In the genomic region with DNA sequence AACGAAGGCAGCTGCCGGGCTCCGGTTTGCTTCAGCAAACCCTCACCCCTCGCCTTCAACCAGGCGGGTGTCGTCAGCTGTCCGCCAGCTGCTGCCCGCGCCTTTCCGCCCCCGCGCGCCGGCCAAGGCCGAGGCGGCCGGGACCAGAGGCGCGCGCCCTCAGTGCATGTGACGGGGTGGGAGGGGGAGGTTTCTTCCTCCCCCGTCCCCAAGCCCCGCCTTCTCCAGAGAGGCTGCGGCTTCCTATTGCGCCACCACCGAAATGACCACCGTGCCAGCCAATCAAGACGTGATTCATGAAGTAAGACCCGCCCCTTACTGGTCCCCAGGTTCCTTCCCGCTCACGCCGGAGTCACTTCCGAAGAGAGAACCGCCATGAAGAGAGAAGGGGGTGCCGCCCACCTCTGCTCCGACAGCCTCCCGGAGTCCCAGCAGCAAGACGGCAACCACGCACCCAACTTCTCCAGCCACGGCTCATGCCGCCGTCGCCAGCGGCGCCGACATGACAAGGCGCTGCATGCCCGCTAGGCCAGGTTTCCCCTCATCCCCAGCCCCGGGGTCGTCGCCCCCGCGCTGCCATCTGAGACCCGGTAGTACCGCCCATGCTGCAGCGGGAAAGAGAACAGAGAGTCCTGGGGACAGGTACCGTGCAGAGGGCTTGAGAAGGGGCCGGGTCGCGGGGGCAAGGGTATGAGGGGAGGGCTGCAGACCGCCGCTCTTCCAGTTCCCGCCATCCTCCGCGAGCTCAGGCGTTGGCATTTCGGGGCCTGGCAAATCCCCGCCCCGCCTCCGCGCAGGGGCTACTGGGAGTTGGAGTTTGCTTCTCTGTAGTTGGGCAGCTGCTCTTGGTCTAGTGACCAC, we compare ENCODE assay signal across 8 cellular contexts. TPM values are rescaled to one million over a fixed set of nuclear protein-coding genes. Genes with fewer than 3 reads are reported as not detected.
A peak's percentile ranks its signal among the peaks of the same experiment; 100 is the strongest.
DNase-seq lines count a peak whose midpoint lies in the region; ATAC-seq, FAIRE-seq and TF ChIP-seq lines count a peak whose summit lies in the region.

A gene with protein sequence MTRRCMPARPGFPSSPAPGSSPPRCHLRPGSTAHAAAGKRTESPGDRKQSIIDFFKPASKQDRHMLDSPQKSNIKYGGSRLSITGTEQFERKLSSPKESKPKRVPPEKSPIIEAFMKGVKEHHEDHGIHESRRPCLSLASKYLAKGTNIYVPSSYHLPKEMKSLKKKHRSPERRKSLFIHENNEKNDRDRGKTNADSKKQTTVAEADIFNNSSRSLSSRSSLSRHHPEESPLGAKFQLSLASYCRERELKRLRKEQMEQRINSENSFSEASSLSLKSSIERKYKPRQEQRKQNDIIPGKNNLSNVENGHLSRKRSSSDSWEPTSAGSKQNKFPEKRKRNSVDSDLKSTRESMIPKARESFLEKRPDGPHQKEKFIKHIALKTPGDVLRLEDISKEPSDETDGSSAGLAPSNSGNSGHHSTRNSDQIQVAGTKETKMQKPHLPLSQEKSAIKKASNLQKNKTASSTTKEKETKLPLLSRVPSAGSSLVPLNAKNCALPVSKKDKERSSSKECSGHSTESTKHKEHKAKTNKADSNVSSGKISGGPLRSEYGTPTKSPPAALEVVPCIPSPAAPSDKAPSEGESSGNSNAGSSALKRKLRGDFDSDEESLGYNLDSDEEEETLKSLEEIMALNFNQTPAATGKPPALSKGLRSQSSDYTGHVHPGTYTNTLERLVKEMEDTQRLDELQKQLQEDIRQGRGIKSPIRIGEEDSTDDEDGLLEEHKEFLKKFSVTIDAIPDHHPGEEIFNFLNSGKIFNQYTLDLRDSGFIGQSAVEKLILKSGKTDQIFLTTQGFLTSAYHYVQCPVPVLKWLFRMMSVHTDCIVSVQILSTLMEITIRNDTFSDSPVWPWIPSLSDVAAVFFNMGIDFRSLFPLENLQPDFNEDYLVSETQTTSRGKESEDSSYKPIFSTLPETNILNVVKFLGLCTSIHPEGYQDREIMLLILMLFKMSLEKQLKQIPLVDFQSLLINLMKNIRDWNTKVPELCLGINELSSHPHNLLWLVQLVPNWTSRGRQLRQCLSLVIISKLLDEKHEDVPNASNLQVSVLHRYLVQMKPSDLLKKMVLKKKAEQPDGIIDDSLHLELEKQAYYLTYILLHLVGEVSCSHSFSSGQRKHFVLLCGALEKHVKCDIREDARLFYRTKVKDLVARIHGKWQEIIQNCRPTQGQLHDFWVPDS (plus strand): TSS at position 355 of the 861 bp plus-strand sequence. CDS start 148 bp downstream, at position 503.

- H3K9me3 Mint-ChIP-seq in chondrocyte (ENCODE audit: low read depth) = no peaks in the 10 kb centered on the region

- H3K27ac ChIP-seq in kidney (ENCODE audit: low read depth in 2 of 2, low read length in 2 of 2) = peak within 1 kb of the TSS; percentile 93 to 97

- peak within 1 kb of the TSS; percentile 94 for H3K27ac Mint-ChIP-seq in chondrocyte (ENCODE audit: unreplicated experiment)

- H3K4me3 Mint-ChIP-seq in chondrocyte (ENCODE audit: unreplicated experiment) = peak within 1 kb of the TSS; percentile 98

- peak within 1 kb of the TSS; percentile 87 to 92 for H3K9ac ChIP-seq in kidney (ENCODE audit: low read length in 2 of 2)

- FAIRE-seq in kidney (lab: Jason Lieb, UNC) = peak; percentile 74

- TF ChIP-seq POLR2A in GM19193 (IDR thresholded peaks at IDR 0.05; ENCODE audit: extremely low read depth, insufficient read depth, insufficient read length) = peak; percentile 81

- peaks cover 46% of the 10 kb centered on the region for H3K4me1 Mint-ChIP-seq in chondrocyte (ENCODE audit: low read depth)

- no peaks in the 10 kb centered on the region for H3K27me3 Mint-ChIP-seq in chondrocyte (ENCODE audit: low read depth)

- ATAC-seq in HG03439 (IDR thresholded peaks at IDR 0.05; ENCODE audit: unreplicated experiment) = peak; percentile 94

- H3K9me3 ChIP-seq in kidney (ENCODE audit: control insufficient read depth in 1 of 2, low read length in 2 of 2) = no peaks in the 10 kb centered on the region

- H3K4me1 ChIP-seq in kidney (ENCODE audit: control insufficient read depth in 1 of 2, insufficient read depth in 1 of 2, low read depth in 1 of 2, low read length in 2 of 2) = peaks cover 8 to 17% of the 10 kb centered on the region in 2 donors

- H3K4me3 ChIP-seq in kidney (ENCODE audit: low read length in 2 of 2) = peak within 1 kb of the TSS; percentile 86 to 89

- peak; percentile 95 for DNase-seq in AML-193 (lab: John Stamatoyannopoulos, UW)
- peak; percentile 93 for DNase-seq in NCI-H510A treated with DMSO at 0.1 percent for 48 hours (lab: John Stamatoyannopoulos, UW)
- DNase-seq in activated CD4-positive, alpha-beta T cell treated with anti-CD3 and anti-CD28 coated beads for 24 hours (ENCODE audit: low read depth in 2 of 2) = peak; percentile 82 to 89
- DNase-seq in chondrocyte (ENCODE audit: low spot score) = peak; percentile 97
- peak; percentile 99 for DNase-seq in kidney
- peak; percentile 96 for DNase-seq in stimulated activated CD4-positive, alpha-beta T cell treated with anti-CD3 and anti-CD28 coated beads, Interleukin-15, amount 100 ng/mL, for 24 hours

- intact Hi-C loops in kidney (cut with DNase I) = no loop called here

- peaks cover 4 to 14% of the 10 kb centered on the region in 2 donors for H3K36me3 ChIP-seq in kidney (ENCODE audit: control insufficient read depth in 1 of 2, insufficient read depth in 2 of 2, low read length in 2 of 2)

- no peak for TF ChIP-seq CTCF in chondrocyte (IDR thresholded peaks at IDR 0.05)
- no peak for TF ChIP-seq CTCF in kidney (IDR thresholded peaks at IDR 0.05; ENCODE audit: borderline replicate concordance, extremely low read depth, insufficient read depth)

- H3K36me3 Mint-ChIP-seq in chondrocyte (ENCODE audit: low read depth) = peaks cover 10% of the 10 kb centered on the region

RNA-seq across cellular contexts. Expression of the gene that starts here (rescaled TPM):
- total RNA-seq in chondrocyte (17.8 to 28.1 TPM (median 20.6 TPM) in 3 replicates), kidney (29.6 TPM)
- 6.7 TPM for polyA plus RNA-seq in kidney (ENCODE audit: insufficient read depth, low read depth, low replicate concordance)

Comparison
In these comparisons a context has a peak if more than half of its experiments do, and no peak if none do; other contexts are left out.
1. Peak in every context shown above with its lines: DNase-seq, ATAC-seq, H3K4me3 ChIP-seq and H3K27ac ChIP-seq.